Comparison of ENCODE assay signal across 8 cellular contexts in genomic region chr2:101151859-101152194, GRCh38. TPM values are rescaled to one million over a fixed set of nuclear protein-coding genes. Genes with fewer than 3 reads are reported as not detected.
DNase-seq lines count a peak whose midpoint lies in the region; ATAC-seq and TF ChIP-seq lines count a peak whose summit lies in the region.

No MANE protein-coding gene starts in this region.

- ATAC-seq in HG02970 (IDR thresholded peaks at IDR 0.05; ENCODE audit: low FRiP score, unreplicated experiment) (no peak), HG02840 (IDR thresholded peaks at IDR 0.05; ENCODE audit: low FRiP score, unreplicated experiment) (no peak)

- H3K4me1 ChIP-seq in OCI-LY7 (ENCODE audit: insufficient read depth, low read length, poor library complexity, severe bottlenecking) (peaks cover 6% of the 10 kb centered on the region), esophagus (ENCODE audit: control insufficient read depth in 2 of 2, insufficient read depth in 2 of 2, low read length in 1 of 2) (peaks cover 8 to 15% of the 10 kb centered on the region in 2 donors), neuronal stem cell (ENCODE audit: control insufficient read depth in 2 of 2, insufficient read depth in 1 of 2, low read depth in 1 of 2, low read length in 2 of 2) (peaks cover 6 to 17% of the 10 kb centered on the region in 2 donors)

- POLR2A ChIA-PET in OCI-LY7 (lab: Charles Lee): interaction anchor here (0.7 to 0.8 kb wide), 2 partner anchors 220 to 589 kb away, joined by 3 read pairs; partner anchors contain the start of gene PDCL3

- no peaks in the 10 kb centered on the region for H3K36me3 ChIP-seq in OCI-LY7 (ENCODE audit: insufficient read depth, low read length)
- H3K36me3 ChIP-seq in esophagus (ENCODE audit: control insufficient read depth in 2 of 2, insufficient read depth in 2 of 2, low read length in 1 of 2): no peaks in the 10 kb centered on the region
- no peaks in the 10 kb centered on the region for H3K36me3 ChIP-seq in neuronal stem cell (replicated peaks in 1 of 2; ENCODE audit: control insufficient read depth in 2 of 2, insufficient read depth in 2 of 2, low read length in 2 of 2)

- H2BK12ac ChIP-seq in neuronal stem cell (ENCODE audit: low read length): no peak overlapping the region

- intact Hi-C loops in OCI-LY7 (cut with micrococcal nuclease; ENCODE audit: unreplicated experiment): loop anchor here (1.0 to 5.0 kb wide), 4 partner anchors 101 to 540 kb away; partner anchors contain the start of gene CNOT11

- no TSS peak for BruUV-seq in OCI-LY7 (replicated peaks; lab: Mats Ljungman, UMichigan)

- no peak overlapping the region for H3K23ac ChIP-seq in neuronal stem cell (ENCODE audit: low read depth, low read length, poor library complexity)

- H2BK120ac ChIP-seq in neuronal stem cell (ENCODE audit: low read depth, low read length): no peak overlapping the region

- no peak overlapping the region for H3K14ac ChIP-seq in neuronal stem cell (ENCODE audit: low read length)

- H3K79me2 ChIP-seq in OCI-LY7 (ENCODE audit: insufficient read depth, low read depth, low read length): no peaks in the 10 kb centered on the region

- H3K27ac ChIP-seq in OCI-LY7 (ENCODE audit: low read depth, low read length, poor library complexity, severe bottlenecking) (no peak overlapping the region), esophagus (ENCODE audit: low read depth in 2 of 2, low read length in 1 of 2) (peak overlapping the region; percentile 64 to 86), neuronal stem cell (replicated peaks; ENCODE audit: low read length) (no peak overlapping the region)

- 1 to 4% methylated on average over 14 of the region's 14 CpGs for WGBS in esophagus, 2 donors
- no CpG with 5 or more reads among the region's 14 CpGs for WGBS in neuronal stem cell (ENCODE audit: extremely low coverage in 2 of 2, insufficient read length in 2 of 2, insufficient replicate concordance in 1 of 2), 2 donors

- no peak overlapping the region for H2BK15ac ChIP-seq in neuronal stem cell (ENCODE audit: low read length)

- no peak overlapping the region for H4K91ac ChIP-seq in neuronal stem cell (ENCODE audit: low read depth, low read length, poor library complexity)

- H3K18ac ChIP-seq in neuronal stem cell (ENCODE audit: low read length): no peak overlapping the region

- H3K27me3 ChIP-seq in esophagus (ENCODE audit: control insufficient read depth in 1 of 2, insufficient read depth in 2 of 2, low read length in 2 of 2) (no peaks in the 10 kb centered on the region), neuronal stem cell (ENCODE audit: control insufficient read depth in 3 of 3, insufficient read depth in 3 of 3, low read depth in 1 of 3, low read length in 3 of 3) (peaks cover 4 to 50% (median 26%) of the 10 kb centered on the region in 3 experiments)

- H3K4me2 ChIP-seq in OCI-LY7 (ENCODE audit: low read length) (peak overlapping the region; percentile 70), neuronal stem cell (ENCODE audit: insufficient read depth, low read length, poor library complexity, severe bottlenecking) (peak overlapping the region; percentile 70)

- DNase-seq in ELR (ENCODE audit: low read depth): peak; percentile 27
- DNase-seq in OCI-LY7 (ENCODE audit: low spot score): no peak
- peak; percentile 12 for DNase-seq in neuronal stem cell (ENCODE audit: low spot score)
- DNase-seq in effector CD4-positive, alpha-beta T cell: no peak
- DNase-seq in NCI-H526 treated with DMSO at 0.1 percent for 48 hours (lab: John Stamatoyannopoulos, UW): no peak

- no peak overlapping the region for H3K4ac ChIP-seq in neuronal stem cell (ENCODE audit: low read length)

- H2BK5ac ChIP-seq in neuronal stem cell (ENCODE audit: low read length): no peak overlapping the region

- peak overlapping the region; percentile 27; the same call in 1 of the 2 replicates for H2AFZ ChIP-seq in OCI-LY7 (ENCODE audit: low read length)
- peak overlapping the region; percentile 70 for H2AFZ ChIP-seq in neuronal stem cell (ENCODE audit: low read length)

- no peak overlapping the region for H3K9ac ChIP-seq in neuronal stem cell (ENCODE audit: low read depth, low read length, poor library complexity)

- CTCF ChIA-PET in OCI-LY7 (lab: Charles Lee; ENCODE audit: unreplicated experiment): no interaction called here

- H3K79me1 ChIP-seq in neuronal stem cell (ENCODE audit: low read depth, low read length): no peaks in the 10 kb centered on the region

- peak overlapping the region; percentile 68 for H3K4me3 ChIP-seq in OCI-LY7 (ENCODE audit: low read depth, low read length, poor library complexity, severe bottlenecking)
- peak overlapping the region; percentile 58 to 90 for H3K4me3 ChIP-seq in esophagus (ENCODE audit: low read depth in 1 of 2, low read length in 2 of 2)
- peak overlapping the region; percentile 51 to 81 for H3K4me3 ChIP-seq in neuronal stem cell (ENCODE audit: low read length in 2 of 2)

- no peak overlapping the region for H4K8ac ChIP-seq in neuronal stem cell (ENCODE audit: low read depth, low read length)

- H3K9me2 ChIP-seq in OCI-LY7 (ENCODE audit: insufficient read depth, low read length): no peaks in the 10 kb centered on the region

- H3K9me3 ChIP-seq in OCI-LY7 (ENCODE audit: low read length): no peaks in the 10 kb centered on the region
- no peaks in the 10 kb centered on the region for H3K9me3 ChIP-seq in esophagus (ENCODE audit: control insufficient read depth in 2 of 2, insufficient read depth in 1 of 2, low read depth in 1 of 2, low read length in 1 of 2)
- H3K9me3 ChIP-seq in neuronal stem cell (replicated peaks in 1 of 2; ENCODE audit: control insufficient read depth in 2 of 2, insufficient read depth in 1 of 2, low read depth in 1 of 2, low read length in 2 of 2): no peaks in the 10 kb centered on the region

- H2AK5ac ChIP-seq in neuronal stem cell (ENCODE audit: low read depth, low read length): no peak overlapping the region

- H4K20me1 ChIP-seq in OCI-LY7 (ENCODE audit: insufficient read depth, low read length): no peaks in the 10 kb centered on the region

- no peak for TF ChIP-seq CTCF in OCI-LY7 (conservative IDR thresholded peaks at IDR 0.05; ENCODE audit: low read length)

RNA-seq across cellular contexts. Expression of gene TBC1D8, which starts 0.6 kb away (rescaled TPM):
- total RNA-seq in OCI-LY7 (2014; rRNA removed; shearing (Covaris generic)): 0.03 and 0.22 TPM in 2 replicates
- 0.49 and 1.7 TPM in 2 replicates for total RNA-seq in OCI-LY7 (2022)
- 10 to 100 TPM; 13.3 to 19.4 TPM for polyA plus RNA-seq in esophagus
- 2.7 TPM for polyA plus RNA-seq in neuronal stem cell (2013, experiment 1 of 2)
- polyA plus RNA-seq in neuronal stem cell (2013, experiment 2 of 2): 2.9 TPM

Comparison
In these comparisons a context has a peak if more than half of its experiments do, and no peak if none do; other contexts are left out.
1. DNase-seq: peak in ELR (single experiment) and neuronal stem cell (single experiment); none in OCI-LY7 (single experiment), effector CD4-positive, alpha-beta T cell (single experiment) and NCI-H526 treated with DMSO at 0.1 percent for 48 hours (single experiment).
2. H3K27ac ChIP-seq: peak in esophagus (2 of 2); none in OCI-LY7 (single experiment) and neuronal stem cell (single experiment).
3. Peak in every context shown above with its lines, with median percentiles within 50 percentile points of each other: H3K4me3 ChIP-seq.